ENCODE assay signal across 1 cellular context in genomic region chr16:2846511-2847310, GRCh38.
TF ChIP-seq lines count a peak whose summit lies in the region.

No MANE protein-coding gene starts in this region.

TF ChIP-seq in GM12878, 131 proteins besides CTCF, POLR2A, EP300 and RAD21:
- TF ChIP-seq ZNF592 (IDR thresholded peaks at IDR 0.05) (no peak), NR2F1 (conservative IDR thresholded peaks at IDR 0.05) (0 out of 2 replicates have a peak, but pooled peaks have one; percentile 10)
